30 cellular contexts compared by ENCODE assay signal in genomic region chr1:175829845-175830244, GRCh38.
"Had no signal": no experiment of that assay in that cellular context is flagged by ENCODE, and none has a peak within 500 bp of the region (broad histone marks: within the 10 kb centered on the region; RNA-seq: fewer than 3 reads in every experiment).

No MANE protein-coding gene starts in this region.

- H3K9me3 ChIP-seq: adrenal gland had no signal

- DNase-seq: activated B cell treated with CpG ODN at 0.5 μM for 24 hours; activated CD4-positive, alpha-beta memory T cell treated with anti-CD3 and anti-CD28 coated beads for 36 hours; activated CD4-positive, alpha-beta T cell treated with anti-CD3 and anti-CD28 coated beads for 4 hours; activated CD4-positive, alpha-beta T cell treated with anti-CD3 and anti-CD28 coated beads, Interleukin-2, amount 50 U/mL, for 1 hour; activated CD4-positive, CD25-positive, alpha-beta regulatory T cell treated with anti-CD3 and anti-CD28 coated beads, Interleukin-2, amount 50 U/mL, for 72 hours; activated CD8-positive, alpha-beta memory T cell treated with anti-CD3 and anti-CD28 coated beads, Interleukin-2, amount 50 U/mL, for 4 hours; activated gamma-delta T cell treated with Interleukin-2 at 50 U/mL for 16 hours; activated naive CD4-positive, alpha-beta T cell treated with anti-CD3 and anti-CD28 coated beads for 36 hours; activated T-cell treated with anti-CD3 and anti-CD28 coated beads for 4 hours; activated T-cell treated with anti-CD3 and anti-CD28 coated beads, Interleukin-2, amount 50 U/mL, for 4 hours; adrenal gland; Kasumi-1; KG1; MV-4-11; NCI-H1092; NCI-H1436 treated with DMSO at 0.1 percent for 48 hours; NCI-H187; NCI-H2029 treated with DMSO at 0.1 percent for 48 hours; NCI-H2107; NCI-H2171; NCI-H510A; NCI-H526; NCI-H748 treated with DMSO at 0.1 percent for 48 hours; Right ventricle myocardium superior; SW 1271; T-helper 1 cell; T-helper 2 cell; T-helper 9 cell had no signal

- ATAC-seq: activated naive CD4-positive, alpha-beta T cell treated with anti-CD3 and anti-CD28 coated beads, Interleukin-2, amount 50 U/mL, for 72 hours; activated T-cell treated with anti-CD3 and anti-CD28 coated beads, Interleukin-2, amount 50 U/mL, for 4 hours had no signal

- H3K27me3 ChIP-seq: adrenal gland had no signal

- H3K36me3 ChIP-seq: adrenal gland had no signal

- H3K4me3 ChIP-seq: adrenal gland had no signal

- H3K4me1 ChIP-seq: adrenal gland had no signal

- H3K27ac ChIP-seq: adrenal gland, VCaP had no signal
